26 cellular contexts compared by ENCODE assay signal in genomic region chr7:19000410-19000809, GRCh38.
"Had no signal": no experiment of that assay in that cellular context is flagged by ENCODE, and none has a peak within 500 bp of the region (broad histone marks: within the 10 kb centered on the region; RNA-seq: fewer than 3 reads in every experiment).

No MANE protein-coding gene starts in this region.

- DNase-seq: Karpas-422, MM.1S, MV-4-11, NCI-H1092, NCI-H1105, NCI-H1417 treated with DMSO at 0.1 percent for 48 hours, NCI-H1436 treated with DMSO at 0.1 percent for 48 hours, NCI-H1694 treated with DMSO at 0.1 percent for 48 hours, NCI-H1930, NCI-H2029 treated with DMSO at 0.1 percent for 48 hours, NCI-H2081 treated with DMSO at 0.1 percent for 48 hours, NCI-H2107, NCI-H2171, NCI-H226, NCI-H446 treated with DMSO at 0.1 percent for 48 hours, NCI-H510A, NCI-H524, NCI-H526, NCI-H774, PC-9, SHP77, SIG-M5, SJCRH30, T-cell had no signal

- ATAC-seq: Panc1, Right ventricle myocardium inferior, T-cell had no signal
